Comparison of ENCODE assay signal across 8 cellular contexts in genomic region chr7:132655071-132655761, GRCh38.
DNase-seq lines count a peak whose midpoint lies in the region; ATAC-seq and TF ChIP-seq lines count a peak whose summit lies in the region.

No MANE protein-coding gene starts in this region.

- H3K27me3 ChIP-seq in Loucy (ENCODE audit: insufficient read depth, low read length, poor library complexity, severe bottlenecking), result no peaks in the 10 kb centered on the region
- no peaks in the 10 kb centered on the region for H3K27me3 ChIP-seq in right atrium auricular region
- H3K27me3 ChIP-seq in foreskin keratinocyte, result no peaks in the 10 kb centered on the region

- no peaks in the 10 kb centered on the region for H3K79me2 ChIP-seq in Loucy (ENCODE audit: insufficient read depth, low read length)

- no peaks in the 10 kb centered on the region for H3K9me3 Mint-ChIP-seq in activated T-helper 17 cell treated with anti-CD3 and anti-CD28 coated beads, Interleukin-2, amount 50 U/mL, for 72 hours

- no peaks in the 10 kb centered on the region for H4K20me1 ChIP-seq in Loucy (ENCODE audit: insufficient read depth, low read length, poor library complexity, severe bottlenecking)

- H3K4me1 ChIP-seq in Loucy (ENCODE audit: insufficient read depth, low read length, poor library complexity, severe bottlenecking) (peaks cover 57% of the 10 kb centered on the region), right atrium auricular region (peaks cover 0 to 13% of the 10 kb centered on the region in 2 donors), foreskin keratinocyte (no peaks in the 10 kb centered on the region)

- peak; percentile 11 for DNase-seq in EH (ENCODE audit: low read depth)
- peak; percentile 65 for DNase-seq in right atrium auricular region (ENCODE audit: low spot score)
- DNase-seq in stimulated activated CD4-positive, alpha-beta T cell treated with anti-CD3 and anti-CD28 coated beads, Interleukin-12 subunit alpha, Interleukin-12 subunit beta, amount 100 ng/mL, for 4 hours, result peak; percentile 5
- no peak for DNase-seq in foreskin keratinocyte
- DNase-seq in DMS53 (lab: John Stamatoyannopoulos, UW), result no peak
- no peak for DNase-seq in NCI-H774 (lab: John Stamatoyannopoulos, UW)

- no peaks in the 10 kb centered on the region for H3K27me3 Mint-ChIP-seq in activated T-helper 17 cell treated with anti-CD3 and anti-CD28 coated beads, Interleukin-2, amount 50 U/mL, for 72 hours

- peak overlapping the region; percentile 79 for H3K9ac ChIP-seq in Loucy (ENCODE audit: low read depth, low read length, poor library complexity, severe bottlenecking)

- peak overlapping the region; percentile 92 for H3K4me2 ChIP-seq in Loucy (ENCODE audit: low read depth, low read length, poor library complexity, severe bottlenecking)

- TF ChIP-seq CTCF in Loucy (conservative IDR thresholded peaks at IDR 0.05; ENCODE audit: low read length), result no peak
- no peak for TF ChIP-seq CTCF in right atrium auricular region (IDR thresholded peaks at IDR 0.05)
- no peak for TF ChIP-seq CTCF in foreskin keratinocyte (conservative IDR thresholded peaks at IDR 0.05)

- H3K36me3 ChIP-seq in Loucy (ENCODE audit: insufficient read depth, low read length) (no peaks in the 10 kb centered on the region), right atrium auricular region (no peaks in the 10 kb centered on the region)

- peaks cover 23% of the 10 kb centered on the region for H3K4me1 Mint-ChIP-seq in activated T-helper 17 cell treated with anti-CD3 and anti-CD28 coated beads, Interleukin-2, amount 50 U/mL, for 72 hours

- no peaks in the 10 kb centered on the region for H3K9me2 ChIP-seq in Loucy (replicated peaks; ENCODE audit: low read depth, low read length)

- H3K4me3 ChIP-seq in Loucy (ENCODE audit: low read length, poor library complexity, severe bottlenecking) (peak overlapping the region; percentile 72), right atrium auricular region (peak overlapping the region in 1 of 2 donors; percentile 28)

- no peak overlapping the region for H3K27ac ChIP-seq in right atrium auricular region
- H3K27ac ChIP-seq in foreskin keratinocyte, result no peak overlapping the region

- peak overlapping the region; percentile 84 for H2AFZ ChIP-seq in Loucy (ENCODE audit: low read length)

- peak overlapping the region; percentile 79 for H3K4me3 Mint-ChIP-seq in activated T-helper 17 cell treated with anti-CD3 and anti-CD28 coated beads, Interleukin-2, amount 50 U/mL, for 72 hours

- H3K9me3 ChIP-seq in Loucy (ENCODE audit: insufficient read depth, low read depth, low read length) (no peaks in the 10 kb centered on the region; the same call in 1 of the 2 replicates), right atrium auricular region (no peaks in the 10 kb centered on the region)

- peaks cover 12% of the 10 kb centered on the region for H3F3A ChIP-seq in Loucy (ENCODE audit: low read depth)

- ATAC-seq in activated T-helper 17 cell treated with anti-CD3 and anti-CD28 coated beads, Interleukin-2, amount 50 U/mL, for 72 hours (replicated peaks), result peak; percentile 71
- no peak for ATAC-seq in foreskin keratinocyte

- no peaks in the 10 kb centered on the region for H3K36me3 Mint-ChIP-seq in activated T-helper 17 cell treated with anti-CD3 and anti-CD28 coated beads, Interleukin-2, amount 50 U/mL, for 72 hours (ENCODE audit: low read depth)

- peak overlapping the region; percentile 87 for H3K27ac Mint-ChIP-seq in activated T-helper 17 cell treated with anti-CD3 and anti-CD28 coated beads, Interleukin-2, amount 50 U/mL, for 72 hours

Comparison
In these comparisons a context has a peak if more than half of its experiments do, and no peak if none do; other contexts are left out.
1. DNase-seq: peak in EH (single experiment), right atrium auricular region (single experiment) and stimulated activated CD4-positive, alpha-beta T cell treated with anti-CD3 and anti-CD28 coated beads, Interleukin-12 subunit alpha, Interleukin-12 subunit beta, amount 100 ng/mL, for 4 hours (single experiment); none in foreskin keratinocyte (0 of 2), DMS53 (single experiment) and NCI-H774 (single experiment).